8 cellular contexts compared by ENCODE assay signal in the genomic region with DNA sequence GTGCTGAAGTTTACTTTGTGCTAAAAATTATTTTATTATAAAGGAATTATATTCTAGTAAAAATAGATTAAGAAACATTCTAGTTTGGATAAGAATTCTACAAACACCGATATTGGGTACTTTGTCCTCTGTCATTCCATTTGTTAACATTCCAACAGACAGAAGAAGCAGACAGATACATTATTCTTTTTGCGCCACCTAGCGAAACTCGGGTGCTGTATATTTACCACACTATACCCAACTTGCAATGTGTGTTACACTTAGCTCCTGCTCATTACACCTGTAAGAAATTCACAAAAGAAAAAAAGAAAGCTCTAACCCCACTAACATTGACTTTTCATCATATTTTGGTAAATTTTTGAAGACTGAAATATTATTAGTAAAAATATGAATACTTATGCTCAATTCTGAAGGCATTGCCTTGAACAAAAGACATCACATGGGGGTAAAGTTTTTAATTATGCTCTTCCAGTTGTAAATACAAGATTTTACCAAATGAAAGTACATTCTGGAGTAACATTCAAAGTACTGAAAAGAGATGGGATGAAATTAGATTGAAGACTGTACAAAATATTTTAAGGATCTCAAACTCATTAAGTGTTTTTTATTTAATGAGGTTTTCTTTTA.
A peak's percentile ranks its signal among the peaks of the same experiment; 100 is the strongest.
DNase-seq lines count a peak whose midpoint lies in the region; FAIRE-seq and TF ChIP-seq lines count a peak whose summit lies in the region.

No MANE protein-coding gene starts in this region.

- CTCF ChIA-PET in HEK293 (lab: Yijun Ruan, JAX): interaction anchor here (0.5 to 2.7 kb wide), 23 partner anchors 13 to 835 kb away, joined by 3 to 20 read pairs (median 3); partner anchors contain the start of gene SHOX2

- 0 out of 2 replicates have a peak, but pooled peaks have one; percentile 21 for TF ChIP-seq CTCF in HEK293 (tag by site-specific recombination; IDR thresholded peaks at IDR 0.05)
- peak; percentile 62 for TF ChIP-seq CTCF in bronchial epithelial cell (IDR thresholded peaks at IDR 0.05; ENCODE audit: insufficient read depth, low read length, severe bottlenecking)
- peak; percentile 66 for TF ChIP-seq CTCF in kidney (IDR thresholded peaks at IDR 0.05; ENCODE audit: borderline replicate concordance, extremely low read depth, insufficient read depth)

- intact Hi-C loops in kidney (cut with DNase I): loop anchor here (10.0 kb wide), 1 partner anchor 820 kb away; no protein-coding TSS in a partner anchor

- H3K36me3 ChIP-seq in HEK293 (ENCODE audit: control insufficient read depth in 2 of 2, insufficient read depth in 1 of 2, low read length in 2 of 2): no peaks in the 10 kb centered on the region
- no peaks in the 10 kb centered on the region for H3K36me3 ChIP-seq in MG63
- H3K36me3 ChIP-seq in SK-N-MC (ENCODE audit: insufficient read depth, low read length): no peaks in the 10 kb centered on the region
- no peaks in the 10 kb centered on the region for H3K36me3 ChIP-seq in bronchial epithelial cell (ENCODE audit: control insufficient read depth, insufficient read depth, low read length)
- H3K36me3 ChIP-seq in kidney (ENCODE audit: control insufficient read depth in 1 of 2, insufficient read depth in 2 of 2, low read length in 2 of 2): no peaks in the 10 kb centered on the region

- no peaks in the 10 kb centered on the region for H3K4me1 ChIP-seq in HEK293 (ENCODE audit: control insufficient read depth, insufficient read depth, low read length)
- no peaks in the 10 kb centered on the region for H3K4me1 ChIP-seq in kidney (ENCODE audit: control insufficient read depth in 1 of 2, insufficient read depth in 1 of 2, low read depth in 1 of 2, low read length in 2 of 2)

- H3K27me3 ChIP-seq in MG63 (no peaks in the 10 kb centered on the region), bronchial epithelial cell (ENCODE audit: control insufficient read depth, insufficient read depth, low read length) (no peaks in the 10 kb centered on the region)

- H3K9me3 ChIP-seq in HEK293 (ENCODE audit: control insufficient read depth, insufficient read depth, low read depth, low read length): no peaks in the 10 kb centered on the region
- no peaks in the 10 kb centered on the region for H3K9me3 ChIP-seq in MG63
- H3K9me3 ChIP-seq in SK-N-MC (ENCODE audit: low read depth, low read length): no peaks in the 10 kb centered on the region
- no peaks in the 10 kb centered on the region for H3K9me3 ChIP-seq in kidney (ENCODE audit: control insufficient read depth in 1 of 2, low read length in 2 of 2)

- DNase-seq in activated CD8-positive, alpha-beta memory T cell treated with anti-CD3 and anti-CD28 coated beads, Interleukin-2, amount 50 U/mL, for 4 hours: peak; percentile 15
- DNase-seq in activated CD8-positive, alpha-beta memory T cell treated with anti-CD3 and anti-CD28 coated beads for 24 hours: no peak
- DNase-seq in MG63 (peak; percentile 34), SK-N-MC (ENCODE audit: low read depth, low spot score) (peak; percentile 57), bronchial epithelial cell (ENCODE audit: low read depth) (peak; percentile 63), kidney (no peak)
- DNase-seq in stimulated activated CD4-positive, alpha-beta T cell treated with anti-CD3 and anti-CD28 coated beads, Interleukin-4, amount 100 ng/mL, for 1 hour: peak; percentile 3

- POLR2A ChIA-PET in HEK293 (lab: Yijun Ruan, JAX): no interaction called here

- H3K27ac ChIP-seq in HEK293 (ENCODE audit: extremely low read depth, low read depth, low read length) (no peak overlapping the region), SK-N-MC (no peak overlapping the region), kidney (ENCODE audit: low read depth in 2 of 2, low read length in 2 of 2) (no peak overlapping the region)

- FAIRE-seq in bronchial epithelial cell (lab: Jason Lieb, UNC) (no peak), kidney (lab: Jason Lieb, UNC) (peak; percentile 99)

- H3K4me3 ChIP-seq in HEK293 (ENCODE audit: low read depth, low read length) (no peak overlapping the region), MG63 (no peak overlapping the region), SK-N-MC (no peak overlapping the region), bronchial epithelial cell (ENCODE audit: low read depth, low read length) (no peak overlapping the region), kidney (ENCODE audit: low read length in 2 of 2) (no peak overlapping the region)

- H3K9ac ChIP-seq in SK-N-MC (ENCODE audit: insufficient read length): peak overlapping the region; percentile 15
- H3K9ac ChIP-seq in kidney (ENCODE audit: low read length in 2 of 2): no peak overlapping the region

TF ChIP-seq in HEK293, 187 proteins besides CTCF, POLR2A, EP300 and RAD21:
- TF ChIP-seq ZNF747 (tag by site-specific recombination; IDR thresholded peaks at IDR 0.05) (no peak), ZNF654 (tag by site-specific recombination; IDR thresholded peaks at IDR 0.05; ENCODE audit: low read depth) (peak; percentile 76), ZNF660 (tag by site-specific recombination; IDR thresholded peaks at IDR 0.05) (0 out of 2 replicates have a peak, but pooled peaks have one; percentile 36), ZBTB21 (tag by site-specific recombination; IDR thresholded peaks at IDR 0.05) (no peak)
- TF ChIP-seq, protein P1, sequence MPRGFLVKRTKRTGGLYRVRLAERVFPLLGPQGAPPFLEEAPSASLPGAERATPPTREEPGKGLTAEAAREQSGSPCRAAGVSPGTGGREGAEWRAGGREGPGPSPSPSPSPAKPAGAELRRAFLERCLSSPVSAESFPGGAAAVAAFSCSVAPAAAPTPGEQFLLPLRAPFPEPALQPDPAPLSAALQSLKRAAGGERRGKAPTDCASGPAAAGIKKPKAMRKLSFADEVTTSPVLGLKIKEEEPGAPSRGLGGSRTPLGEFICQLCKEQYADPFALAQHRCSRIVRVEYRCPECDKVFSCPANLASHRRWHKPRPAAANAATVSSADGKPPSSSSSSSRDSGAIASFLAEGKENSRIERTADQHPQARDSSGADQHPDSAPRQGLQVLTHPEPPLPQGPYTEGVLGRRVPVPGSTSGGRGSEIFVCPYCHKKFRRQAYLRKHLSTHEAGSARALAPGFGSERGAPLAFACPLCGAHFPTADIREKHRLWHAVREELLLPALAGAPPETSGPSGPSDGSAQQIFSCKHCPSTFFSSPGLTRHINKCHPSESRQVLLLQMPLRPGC (tag by site-specific recombination; IDR thresholded peaks at IDR 0.05): peak; percentile 85
TF ChIP-seq in HEK293: peak in this region for 3.

Comparison
In these comparisons a context has a peak if more than half of its experiments do, and no peak if none do; other contexts are left out.
1. DNase-seq: peak in activated CD8-positive, alpha-beta memory T cell treated with anti-CD3 and anti-CD28 coated beads, Interleukin-2, amount 50 U/mL, for 4 hours (single experiment), MG63 (single experiment), SK-N-MC (single experiment), bronchial epithelial cell (single experiment) and stimulated activated CD4-positive, alpha-beta T cell treated with anti-CD3 and anti-CD28 coated beads, Interleukin-4, amount 100 ng/mL, for 1 hour (single experiment); none in activated CD8-positive, alpha-beta memory T cell treated with anti-CD3 and anti-CD28 coated beads for 24 hours (single experiment) and kidney (single experiment).
2. Peak in every context shown above with its lines, with median percentiles within 50 percentile points of each other: CTCF ChIP-seq.